ENCODE assay signal across 29 cellular contexts in the genomic region with DNA sequence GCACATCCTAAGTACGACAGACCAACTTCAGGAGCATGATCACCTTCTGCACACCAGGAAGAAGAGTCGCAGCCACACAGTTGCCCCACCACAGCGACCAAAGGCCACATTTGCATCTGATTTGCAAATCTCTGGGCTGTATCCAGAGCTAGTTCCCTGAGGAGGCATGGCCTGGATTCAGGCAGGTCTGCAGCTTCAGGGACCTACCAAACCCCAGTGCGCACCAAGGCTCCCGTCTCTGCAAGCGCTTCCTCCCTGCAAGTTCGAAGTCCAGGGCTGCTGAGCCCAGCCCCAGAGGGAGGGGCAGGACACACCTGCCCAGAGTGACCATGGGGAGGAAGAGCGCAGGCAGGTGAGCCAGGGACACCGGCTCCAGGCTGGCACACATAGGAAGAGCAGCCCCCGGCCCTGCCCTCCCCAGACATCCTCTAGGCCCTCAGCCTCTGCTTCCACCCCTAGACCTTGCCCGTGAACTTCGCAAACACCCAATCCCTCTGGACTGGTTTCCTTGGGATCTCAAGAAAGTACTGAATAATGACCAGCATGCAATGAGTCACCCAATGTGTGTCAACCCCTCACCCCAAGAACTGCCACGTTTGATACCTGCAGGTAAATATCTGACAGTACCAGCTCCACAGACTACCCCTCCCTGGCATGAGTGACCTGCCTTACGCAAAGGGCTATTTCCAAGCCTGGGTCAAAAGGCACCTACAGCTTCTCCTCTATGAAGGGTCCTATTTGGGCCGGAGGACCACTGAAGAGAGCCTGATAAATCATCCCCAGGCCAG. TPM values are rescaled to one million over a fixed set of nuclear protein-coding genes. Genes with fewer than 3 reads are reported as not detected.
DNase-seq lines count a peak whose midpoint lies in the region; ATAC-seq, FAIRE-seq and TF ChIP-seq lines count a peak whose summit lies in the region.
"Had no signal": no experiment of that assay in that cellular context is flagged by ENCODE, and none has a peak within 500 bp of the region (broad histone marks: within the 10 kb centered on the region; RNA-seq: fewer than 3 reads in every experiment).

No MANE protein-coding gene starts in this region.

- H3K4ac ChIP-seq in trophoblast cell (ENCODE audit: low read depth, low read length), result no peak overlapping the region

- H2AK5ac ChIP-seq in trophoblast cell (ENCODE audit: low read length), result no peak overlapping the region

- peak; percentile 75 to 81 for TF ChIP-seq POLR2A in Peyer's patch (IDR thresholded peaks at IDR 0.05)

- H4K8ac ChIP-seq in trophoblast cell (ENCODE audit: low read depth, low read length), result no peak overlapping the region

- no peaks in the 10 kb centered on the region for H3K79me1 ChIP-seq in trophoblast cell (ENCODE audit: low read length)

- no peak for FAIRE-seq in small intestine (lab: Jason Lieb, UNC)
- FAIRE-seq: GM19239, HTR-8/SVneo had no signal

- H3K9me3 ChIP-seq in Peyer's patch, result no peaks in the 10 kb centered on the region
- H3K9me3 ChIP-seq in small intestine (ENCODE audit: control insufficient read depth, low read depth), result no peaks in the 10 kb centered on the region
- H3K9me3 ChIP-seq in trophoblast cell (ENCODE audit: insufficient read depth, low read depth, low read length), result no peaks in the 10 kb centered on the region
- H3K9me3 ChIP-seq: SJCRH30 had no signal

- no peak overlapping the region for H2AFZ ChIP-seq in trophoblast cell (ENCODE audit: insufficient read depth, low read length, poor library complexity)

- no peak overlapping the region for H3K9ac ChIP-seq in trophoblast cell (ENCODE audit: low read length)
- H3K9ac ChIP-seq: KMS-11 had no signal

- H3K36me3 ChIP-seq in Peyer's patch, result no peaks in the 10 kb centered on the region
- no peaks in the 10 kb centered on the region for H3K36me3 ChIP-seq in small intestine (ENCODE audit: control insufficient read depth in 2 of 2, insufficient read depth in 2 of 2, low read length in 2 of 2)
- no peaks in the 10 kb centered on the region for H3K36me3 ChIP-seq in trophoblast cell (ENCODE audit: control insufficient read depth in 1 of 2, insufficient read depth in 2 of 2, low read length in 2 of 2)
- H3K36me3 ChIP-seq: SJCRH30 had no signal

- H4K91ac ChIP-seq in trophoblast cell (ENCODE audit: low read depth, low read length), result no peak overlapping the region

- H3K14ac ChIP-seq in trophoblast cell (ENCODE audit: low read length), result no peak overlapping the region

- DNase-seq in HuH-7.5 (ENCODE audit: low spot score), result peak; percentile 70
- DNase-seq in Peyer's patch, result peak in 2 of 3 donors; percentile 90 to 93
- peak; percentile 60 for DNase-seq in left lobe of liver (ENCODE audit: low spot score)
- DNase-seq in small intestine, result peak; percentile 99
- no peak for DNase-seq in activated CD4-positive, CD25-positive, alpha-beta regulatory T cell treated with anti-CD3 and anti-CD28 coated beads, Interleukin-2, amount 50 U/mL, for 72 hours
- DNase-seq in trophoblast cell, result no peak
- DNase-seq: activated CD4-positive, alpha-beta T cell treated with anti-CD3 and anti-CD28 coated beads, Interleukin-2, amount 50 U/mL, for 1 hour; activated effector memory CD4-positive, alpha-beta T cell treated with Interleukin-2 at 50 U/mL for 16 hours; activated T-cell treated with anti-CD3 and anti-CD28 coated beads, Interleukin-2, amount 50 U/mL, for 1 hour; amygdala; C1 segment of cervical spinal cord; endodermal cell; left ventricle myocardium superior; naive thymus-derived CD8-positive, alpha-beta T cell; NCI-H146; NCI-H774; nucleus accumbens; RPMI8226; SJCRH30; stimulated activated CD4-positive, alpha-beta T cell treated with anti-CD3 and anti-CD28 coated beads, Interleukin-15, amount 100 ng/mL, for 24 hours; stimulated activated CD4-positive, alpha-beta T cell treated with anti-CD3 and anti-CD28 coated beads, Interleukin-4, amount 100 ng/mL, for 4 hours; SW 1271; T-helper 9 cell had no signal

- H3K79me2 ChIP-seq in trophoblast cell (ENCODE audit: control insufficient read depth, insufficient read depth, low read length, poor library complexity), result no peaks in the 10 kb centered on the region

- no peak overlapping the region for H2BK12ac ChIP-seq in trophoblast cell (ENCODE audit: low read length)

- H3K4me1 ChIP-seq in Peyer's patch (peaks cover 0 to 81% (median 11%) of the 10 kb centered on the region in 4 donors), small intestine (ENCODE audit: control insufficient read depth in 2 of 2, insufficient read depth in 1 of 2, low read depth in 1 of 2, low read length in 1 of 2) (peaks cover 6 to 25% of the 10 kb centered on the region in 2 donors), trophoblast cell (ENCODE audit: control insufficient read depth in 1 of 2, insufficient read depth in 2 of 2, low read length in 2 of 2) (no peaks in the 10 kb centered on the region)

- no peak overlapping the region for H4K12ac ChIP-seq in trophoblast cell (ENCODE audit: low read depth, low read length)

- H3K4me3 ChIP-seq in Peyer's patch (peak overlapping the region in 2 of 4 donors; percentile 24 to 25), small intestine (ENCODE audit: low read depth in 1 of 2, low read length in 2 of 2) (peak overlapping the region in 1 of 2 donors; percentile 38), trophoblast cell (ENCODE audit: low read depth, low read length) (no peak overlapping the region)
- H3K4me3 ChIP-seq: cardiac muscle cell, SJCRH30 had no signal

- no peak overlapping the region for H2BK120ac ChIP-seq in trophoblast cell (ENCODE audit: insufficient read depth, low read length, poor library complexity)

- H3K4me2 ChIP-seq in trophoblast cell (ENCODE audit: low read length), result no peak overlapping the region
- H3K4me2 ChIP-seq: KMS-11 had no signal

- peak; percentile 85 for ATAC-seq in left lobe of liver
- no peak for ATAC-seq in HG02759 (IDR thresholded peaks at IDR 0.05; ENCODE audit: unreplicated experiment)
- ATAC-seq: activated naive CD4-positive, alpha-beta T cell treated with anti-CD3 and anti-CD28 coated beads, Interleukin-2, amount 50 U/mL, for 72 hours; left ventricle myocardium superior; naive thymus-derived CD8-positive, alpha-beta T cell had no signal

- H3K18ac ChIP-seq in trophoblast cell (ENCODE audit: low read length), result no peak overlapping the region

- no peak overlapping the region for H2BK5ac ChIP-seq in trophoblast cell (ENCODE audit: low read depth, low read length, poor library complexity)

- H3K27ac ChIP-seq in Peyer's patch (peak overlapping the region in 3 of 4 donors; percentile 74 to 97 (median 81)), small intestine (ENCODE audit: low read depth in 1 of 2, low read length in 1 of 2) (peak overlapping the region; percentile 94), trophoblast cell (ENCODE audit: low read depth, low read length) (no peak overlapping the region)
- H3K27ac ChIP-seq: cardiac muscle cell, KMS-11, SJCRH30 had no signal

- 20 to 65% (median 34%) methylated on average over 15 of the region's 15 CpGs for WGBS in small intestine, 3 donors
- WGBS in trophoblast cell (ENCODE audit: extremely low coverage, insufficient coverage, insufficient read length), result no CpG with 5 or more reads among the region's 15 CpGs

- no peak overlapping the region for H3K23ac ChIP-seq in trophoblast cell (ENCODE audit: low read length)

- no peaks in the 10 kb centered on the region for H3K27me3 ChIP-seq in Peyer's patch
- no peaks in the 10 kb centered on the region for H3K27me3 ChIP-seq in small intestine (ENCODE audit: control insufficient read depth in 2 of 2, insufficient read depth in 2 of 2, low read length in 2 of 2)
- no peaks in the 10 kb centered on the region for H3K27me3 ChIP-seq in trophoblast cell (ENCODE audit: insufficient read depth, low read length)
- H3K27me3 ChIP-seq: cardiac muscle cell, SJCRH30 had no signal

- TF ChIP-seq CTCF in Peyer's patch (IDR thresholded peaks at IDR 0.05), result peak in 1 of 6 experiments; percentile 12

RNA-seq across cellular contexts. Expression of a gene that starts 36.8 kb away (rescaled TPM):
- total RNA-seq in Peyer's patch (100 to 1,000 TPM in 3 of 4 donors, 10 to 100 TPM in 1; 87.5 to 165 (median 137) TPM), left lobe of liver (4.8 TPM)
- 10 to 100 TPM; 13.5 to 23.0 (median 15.4) TPM for polyA plus RNA-seq in small intestine
- polyA plus RNA-seq in trophoblast cell (2013), result 4.4 and 4.8 TPM in 2 replicates

Comparison
In these comparisons a context has a peak if more than half of its experiments do, and no peak if none do; other contexts are left out.
1. DNase-seq: peak in HuH-7.5 (single experiment), Peyer's patch (2 of 3), left lobe of liver (single experiment) and small intestine (single experiment); none in activated CD4-positive, CD25-positive, alpha-beta regulatory T cell treated with anti-CD3 and anti-CD28 coated beads, Interleukin-2, amount 50 U/mL, for 72 hours (single experiment) and trophoblast cell (0 of 2).
2. RNA of a gene that starts 36.8 kb away (total RNA-seq): 87.5 to 165 TPM in Peyer's patch; 4.8 TPM in left lobe of liver (single experiment); every median in the first group is over 10 times any median in the second.